20 cellular contexts compared by ENCODE assay signal in the genomic region with DNA sequence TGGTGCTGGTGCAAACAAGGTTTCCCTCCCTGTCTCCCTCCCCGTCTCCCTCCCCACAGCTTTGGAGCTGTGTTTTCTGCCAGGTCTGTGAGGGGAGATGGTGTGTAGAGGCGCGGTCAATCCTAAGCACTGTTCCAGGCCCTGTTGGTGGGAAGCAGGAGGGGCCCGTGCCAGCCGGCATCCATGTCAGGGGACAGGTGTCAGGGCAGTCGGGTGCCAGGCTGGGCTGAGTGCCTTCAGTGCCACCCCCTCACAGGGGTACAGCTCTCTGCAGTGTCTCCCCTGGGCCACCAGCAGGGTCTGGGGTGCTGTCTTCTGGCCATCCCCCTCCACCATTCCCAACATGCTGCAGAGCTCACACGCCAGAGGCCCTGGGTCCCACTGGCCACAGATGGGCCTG.
DNase-seq lines count a peak whose midpoint lies in the region; ATAC-seq, FAIRE-seq and TF ChIP-seq lines count a peak whose summit lies in the region.
"Had no signal": no experiment of that assay in that cellular context is flagged by ENCODE, and none has a peak within 500 bp of the region (broad histone marks: within the 10 kb centered on the region; RNA-seq: fewer than 3 reads in every experiment).

No MANE protein-coding gene starts in this region.

- H3K4me3 ChIP-seq in H7 (ENCODE audit: insufficient read depth, low read depth, low read length) (no peak overlapping the region), GM12878 (no peak overlapping the region)
- H3K4me3 ChIP-seq: GM23248 had no signal

- no peak overlapping the region for H2AFZ ChIP-seq in GM12878 (ENCODE audit: control insufficient read depth, low read depth, low read length)
- H2AFZ ChIP-seq: GM23248 had no signal

- TF ChIP-seq RAD21 in GM12878 (IDR thresholded peaks at IDR 0.05; ENCODE audit: insufficient read depth, low read depth, low read length), result no peak

- no peak overlapping the region for H3K4me2 ChIP-seq in GM12878 (ENCODE audit: control insufficient read depth, insufficient read depth)

- POLR2A ChIA-PET in GM12878 (lab: Charles Lee), result no interaction called here

- RAD21 ChIA-PET in GM12878 (lab: Charles Lee; ENCODE audit: unreplicated experiment), result no interaction called here

- TF ChIP-seq POLR2A in GM12878 (IDR thresholded peaks at IDR 0.05; ENCODE audit: low read depth, low read length), result no peak

- no peak overlapping the region for H3K27ac ChIP-seq in GM12878 (ENCODE audit: control insufficient read depth, insufficient read depth)
- H3K27ac ChIP-seq: 22Rv1, GM23248 had no signal

- no peaks in the 10 kb centered on the region for H3K79me2 ChIP-seq in GM12878 (ENCODE audit: control insufficient read depth, insufficient read depth, low read length)

- FAIRE-seq in GM12878 (lab: Jason Lieb, UNC), result no peak

- CTCF ChIA-PET in GM12878 (lab: Yijun Ruan, JAX), result no interaction called here

- in situ Hi-C loops in GM12878 (cut with MboI), result no loop called here

- BruUV-seq in GM12878 (replicated peaks; lab: Mats Ljungman, UMichigan), result no TSS peak

- peak; percentile 35 for ATAC-seq in GM12878
- peak; percentile 4 for ATAC-seq in omental fat pad (ENCODE audit: low FRiP score)
- no peak for ATAC-seq in GM18870 (IDR thresholded peaks at IDR 0.05; ENCODE audit: unreplicated experiment)
- ATAC-seq in GM21423 (IDR thresholded peaks at IDR 0.05; ENCODE audit: unreplicated experiment), result no peak

- no peak overlapping the region for H3K9ac ChIP-seq in GM12878 (ENCODE audit: control insufficient read depth, insufficient read depth, low read length)
- H3K9ac ChIP-seq: GM23248 had no signal

- DNase-seq in DMS 273 (lab: John Stamatoyannopoulos, UW; ENCODE audit: unreplicated experiment) (peak; percentile 50), DMS 273 treated with DMSO at 0.1 percent for 48 hours (lab: John Stamatoyannopoulos, UW) (no peak), H7 (peak; percentile 67), GM12878 (ENCODE audit: low read depth, low spot score) (no peak), omental fat pad (ENCODE audit: low spot score) (no peak), T-helper 9 cell (no peak)
- DNase-seq: CD4-positive, alpha-beta T cell; DMS79; GM23248; NCI-H1105; NCI-H2081; NCI-H2171 treated with DMSO at 0.1 percent for 48 hours; NCI-H446; NCI-H526 treated with DMSO at 0.1 percent for 48 hours; NK-92 treated with Interleukin-12 subunit alpha and Interleukin-12 subunit beta, amount 100 ng/mL, for 24 hours; SHP77 treated with DMSO at 0.1 percent for 48 hours had no signal

- no peaks in the 10 kb centered on the region for H4K20me1 ChIP-seq in GM12878 (ENCODE audit: control insufficient read depth, insufficient read depth)

- no peaks in the 10 kb centered on the region for H3K9me3 ChIP-seq in GM12878 (replicated peaks; ENCODE audit: control insufficient read depth, insufficient read depth, low read length)
- H3K9me3 ChIP-seq: Caco-2 had no signal

- SMC1A ChIA-PET in GM12878 (lab: Charles Lee; ENCODE audit: uncharacterized antibody, unreplicated experiment), result no interaction called here

- H3K27me3 ChIP-seq in H7 (ENCODE audit: control insufficient read depth, insufficient read depth, low read length) (no peaks in the 10 kb centered on the region), GM12878 (replicated peaks in 1 of 2; ENCODE audit: control insufficient read depth in 2 of 2, insufficient read depth in 2 of 2, low read length in 1 of 2) (no peaks in the 10 kb centered on the region)

- TF ChIP-seq EP300 in GM12878 (IDR thresholded peaks at IDR 0.05; ENCODE audit: borderline replicate concordance in 1 of 2, control insufficient read depth in 1 of 2, low read depth in 2 of 2, low read length in 2 of 2), result no peak

- no peaks in the 10 kb centered on the region for H3K4me1 ChIP-seq in GM12878 (ENCODE audit: control insufficient read depth, insufficient read depth, low read length)
- H3K4me1 ChIP-seq: Caco-2 had no signal

- H3K36me3 ChIP-seq in H7 (replicated peaks; ENCODE audit: control insufficient read depth, insufficient read depth, low read length) (peaks cover 11% of the 10 kb centered on the region), GM12878 (ENCODE audit: control insufficient read depth in 2 of 2, insufficient read depth in 2 of 2, low read length in 1 of 2) (peaks cover 6 to 7% of the 10 kb centered on the region in 2 experiments; a peak in 3 of 4 replicates)

- TF ChIP-seq CTCF in GM12878 (IDR thresholded peaks at IDR 0.05 in 2 of 3, conservative IDR thresholded peaks at IDR 0.05 in 1 of 3; ENCODE audit: control insufficient read depth in 2 of 3, extremely low read depth in 1 of 3, insufficient read depth in 1 of 3, low read depth in 3 of 3, low read length in 3 of 3) (no peak), omental fat pad (IDR thresholded peaks at IDR 0.05) (no peak)

- 59% methylated on average over 7 of the region's 7 CpGs for WGBS in GM12878 (ENCODE audit: insufficient coverage, insufficient replicate concordance, low lambda C conversion rate, missing lambda C conversion rate)

- intact Hi-C loops in GM12878 (cut with micrococcal nuclease; ENCODE audit: unreplicated experiment), result no loop called here

TF ChIP-seq in GM12878, 131 proteins besides CTCF, POLR2A, EP300 and RAD21:
- no peak for TF ChIP-seq ZNF207 (IDR thresholded peaks at IDR 0.05; ENCODE audit: borderline replicate concordance)
- no peak for TF ChIP-seq CBX3 (IDR thresholded peaks at IDR 0.05; ENCODE audit: borderline replicate concordance, low read depth)
- TF ChIP-seq BCL3 (IDR thresholded peaks at IDR 0.05; ENCODE audit: borderline replicate concordance, insufficient read depth, low read depth, low read length, poor library complexity, severe bottlenecking), result no peak
- TF ChIP-seq, protein P1, sequence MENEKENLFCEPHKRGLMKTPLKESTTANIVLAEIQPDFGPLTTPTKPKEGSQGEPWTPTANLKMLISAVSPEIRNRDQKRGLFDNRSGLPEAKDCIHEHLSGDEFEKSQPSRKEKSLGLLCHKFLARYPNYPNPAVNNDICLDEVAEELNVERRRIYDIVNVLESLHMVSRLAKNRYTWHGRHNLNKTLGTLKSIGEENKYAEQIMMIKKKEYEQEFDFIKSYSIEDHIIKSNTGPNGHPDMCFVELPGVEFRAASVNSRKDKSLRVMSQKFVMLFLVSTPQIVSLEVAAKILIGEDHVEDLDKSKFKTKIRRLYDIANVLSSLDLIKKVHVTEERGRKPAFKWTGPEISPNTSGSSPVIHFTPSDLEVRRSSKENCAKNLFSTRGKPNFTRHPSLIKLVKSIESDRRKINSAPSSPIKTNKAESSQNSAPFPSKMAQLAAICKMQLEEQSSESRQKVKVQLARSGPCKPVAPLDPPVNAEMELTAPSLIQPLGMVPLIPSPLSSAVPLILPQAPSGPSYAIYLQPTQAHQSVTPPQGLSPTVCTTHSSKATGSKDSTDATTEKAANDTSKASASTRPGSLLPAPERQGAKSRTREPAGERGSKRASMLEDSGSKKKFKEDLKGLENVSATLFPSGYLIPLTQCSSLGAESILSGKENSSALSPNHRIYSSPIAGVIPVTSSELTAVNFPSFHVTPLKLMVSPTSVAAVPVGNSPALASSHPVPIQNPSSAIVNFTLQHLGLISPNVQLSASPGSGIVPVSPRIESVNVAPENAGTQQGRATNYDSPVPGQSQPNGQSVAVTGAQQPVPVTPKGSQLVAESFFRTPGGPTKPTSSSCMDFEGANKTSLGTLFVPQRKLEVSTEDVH (IDR thresholded peaks at IDR 0.05; ENCODE audit: low read depth, partially characterized antibody), result no peak
- TF ChIP-seq HDGF (IDR thresholded peaks at IDR 0.05), result no peak
- TF ChIP-seq SREBF1 (IDR thresholded peaks at IDR 0.05; ENCODE audit: low read length), result no peak
- TF ChIP-seq FOXM1 (IDR thresholded peaks at IDR 0.05; ENCODE audit: low read depth, low read length), result no peak

Comparison
In these comparisons a context has a peak if more than half of its experiments do, and no peak if none do; other contexts are left out.
1. DNase-seq: peak in DMS 273 (single experiment) and H7 (single experiment); none in DMS 273 treated with DMSO at 0.1 percent for 48 hours (single experiment), GM12878 (single experiment), omental fat pad (single experiment) and T-helper 9 cell (single experiment).
2. ATAC-seq: peak in GM12878 (single experiment) and omental fat pad (single experiment); none in GM18870 (single experiment) and GM21423 (single experiment).